3 cellular contexts compared by ENCODE assay signal in the genomic region with DNA sequence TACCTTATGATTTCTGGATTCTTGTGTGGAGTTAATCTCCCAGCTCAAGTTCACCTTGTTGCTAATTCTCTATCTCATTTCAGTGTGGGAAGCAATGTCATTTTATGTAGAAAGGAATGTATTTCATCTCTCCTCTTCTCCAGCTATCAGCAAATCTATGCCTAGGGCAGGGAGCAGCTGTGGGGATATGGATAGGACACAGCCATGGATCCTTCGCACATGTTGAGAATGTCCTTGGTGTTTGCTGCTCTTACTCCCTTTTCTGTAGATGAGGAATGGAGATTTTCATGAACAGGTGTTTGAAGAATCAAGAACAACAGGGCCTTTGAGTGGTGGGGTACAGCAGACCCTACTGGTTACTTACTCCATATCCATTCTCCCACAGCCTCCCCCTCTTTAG.
"Had no signal": no experiment of that assay in that cellular context is flagged by ENCODE, and none has a peak within 500 bp of the region (broad histone marks: within the 10 kb centered on the region; RNA-seq: fewer than 3 reads in every experiment).

No MANE protein-coding gene starts in this region.

- DNase-seq: GDM1, GF-D8 had no signal

- H3K4me3 ChIP-seq: GM12878 had no signal

- ATAC-seq: GM12878 had no signal
